In the genomic region with DNA sequence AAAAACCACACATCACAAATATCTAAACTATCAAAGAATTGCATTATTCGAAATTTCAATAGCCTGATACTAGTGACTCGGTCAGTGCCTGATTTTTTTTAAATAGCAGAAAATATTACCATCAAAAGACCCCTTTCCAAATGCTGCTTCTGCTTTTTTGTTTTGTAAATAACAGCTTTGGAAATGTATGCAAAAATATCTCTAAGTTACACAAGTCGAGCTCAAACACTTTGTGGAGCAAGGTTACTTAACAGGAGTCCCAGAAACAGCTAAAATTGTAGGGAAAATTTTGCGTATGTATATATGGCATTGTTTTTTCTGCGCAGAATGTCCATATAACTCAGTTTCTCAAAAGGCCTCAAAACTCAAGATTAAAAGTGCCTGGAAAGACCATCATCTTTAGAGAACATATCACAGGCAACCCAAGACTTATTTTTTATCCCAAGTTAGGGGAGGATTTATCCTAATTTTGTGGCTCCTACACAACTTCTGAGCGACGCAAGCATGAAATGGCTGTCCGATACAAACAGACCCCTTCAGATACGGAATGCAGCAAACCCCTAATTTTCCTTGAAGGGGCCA, we compare ENCODE assay signal across 8 cellular contexts. TPM values are rescaled to one million over a fixed set of nuclear protein-coding genes. Genes with fewer than 3 reads are reported as not detected.
DNase-seq lines count a peak whose midpoint lies in the region; ATAC-seq, FAIRE-seq and TF ChIP-seq lines count a peak whose summit lies in the region.

No MANE protein-coding gene starts in this region.

- TF ChIP-seq CTCF in NB4 (IDR thresholded peaks at IDR 0.05; ENCODE audit: low read depth, low read length) = no peak
- no peak for TF ChIP-seq CTCF in neural progenitor cell (IDR thresholded peaks at IDR 0.05)

- H3K27me3 ChIP-seq in CD4-positive, CD25-positive, alpha-beta regulatory T cell (ENCODE audit: control insufficient read depth, insufficient read depth, low read length) = no peaks in the 10 kb centered on the region
- no peaks in the 10 kb centered on the region for H3K27me3 ChIP-seq in effector memory CD4-positive, alpha-beta T cell (replicated peaks; ENCODE audit: control insufficient read depth, insufficient read depth, low read length, poor library complexity, severe bottlenecking)
- H3K27me3 ChIP-seq in neural progenitor cell = peaks cover 15% of the 10 kb centered on the region

- peak overlapping the region in 2 of 3 donors; percentile 55 to 95 for H3K27ac Mint-ChIP-seq in CD4-positive, CD25-positive, alpha-beta regulatory T cell
- peak overlapping the region; percentile 39 for H3K27ac Mint-ChIP-seq in neural progenitor cell

- peaks cover 21 to 44% (median 33%) of the 10 kb centered on the region in 4 donors for H3K4me1 Mint-ChIP-seq in CD4-positive, CD25-positive, alpha-beta regulatory T cell
- peaks cover 13% of the 10 kb centered on the region for H3K4me1 Mint-ChIP-seq in neural progenitor cell

- H4K20me1 ChIP-seq in neural progenitor cell (ENCODE audit: low read depth) = no peaks in the 10 kb centered on the region

- H3K4me2 ChIP-seq in neural progenitor cell = peak overlapping the region; percentile 86

- H3K36me3 Mint-ChIP-seq in CD4-positive, CD25-positive, alpha-beta regulatory T cell = peaks cover 4% of the 10 kb centered on the region
- H3K36me3 Mint-ChIP-seq in neural progenitor cell = peaks cover 4% of the 10 kb centered on the region

- no peaks in the 10 kb centered on the region for H3K79me2 ChIP-seq in neural progenitor cell (ENCODE audit: low read depth)

- H3K4me3 Mint-ChIP-seq in CD4-positive, CD25-positive, alpha-beta regulatory T cell = peak overlapping the region; percentile 85 to 95 (median 86)
- peak overlapping the region; percentile 93 for H3K4me3 Mint-ChIP-seq in neural progenitor cell

- H3K4me1 ChIP-seq in CD4-positive, CD25-positive, alpha-beta regulatory T cell (ENCODE audit: control insufficient read depth, insufficient read depth, low read length, poor library complexity, severe bottlenecking) = peaks cover 23% of the 10 kb centered on the region
- H3K4me1 ChIP-seq in effector memory CD4-positive, alpha-beta T cell (ENCODE audit: control insufficient read depth, insufficient read depth, low read length, poor library complexity, severe bottlenecking) = peaks cover 6% of the 10 kb centered on the region
- peaks cover 10% of the 10 kb centered on the region for H3K4me1 ChIP-seq in neural progenitor cell

- no peak for FAIRE-seq in HTR-8/SVneo (lab: Jason Lieb, UNC)

- no peaks in the 10 kb centered on the region for H3K9me3 Mint-ChIP-seq in CD4-positive, CD25-positive, alpha-beta regulatory T cell
- peaks cover 3% of the 10 kb centered on the region for H3K9me3 Mint-ChIP-seq in neural progenitor cell

- H3K27me3 Mint-ChIP-seq in CD4-positive, CD25-positive, alpha-beta regulatory T cell = no peaks in the 10 kb centered on the region
- H3K27me3 Mint-ChIP-seq in neural progenitor cell (ENCODE audit: insufficient read depth, low read depth) = no peaks in the 10 kb centered on the region

- DNase-seq in CD4-positive, CD25-positive, alpha-beta regulatory T cell = no peak
- DNase-seq in NB4 (ENCODE audit: low read depth) = peak; percentile 12
- no peak for DNase-seq in effector memory CD4-positive, alpha-beta T cell
- no peak for DNase-seq in neural progenitor cell (ENCODE audit: low spot score)
- DNase-seq in NCI-H510A treated with DMSO at 0.1 percent for 48 hours (lab: John Stamatoyannopoulos, UW) = no peak
- no peak for DNase-seq in HTR-8/SVneo (ENCODE audit: insufficient read length, low spot score)
- no peak for DNase-seq in LoVo (ENCODE audit: low spot score)

- peak overlapping the region; percentile 91 for H2AFZ ChIP-seq in neural progenitor cell (replicated peaks)

- H3K9me3 ChIP-seq in CD4-positive, CD25-positive, alpha-beta regulatory T cell (ENCODE audit: control insufficient read depth in 2 of 2, low read length in 2 of 2) = no peaks in the 10 kb centered on the region
- no peaks in the 10 kb centered on the region for H3K9me3 ChIP-seq in effector memory CD4-positive, alpha-beta T cell (ENCODE audit: control insufficient read depth, low read length)
- H3K9me3 ChIP-seq in neural progenitor cell (ENCODE audit: low read depth) = no peaks in the 10 kb centered on the region

- peak overlapping the region; percentile 87 for H3K27ac ChIP-seq in CD4-positive, CD25-positive, alpha-beta regulatory T cell (ENCODE audit: insufficient read depth, low read length, poor library complexity, severe bottlenecking)
- H3K27ac ChIP-seq in effector memory CD4-positive, alpha-beta T cell (ENCODE audit: insufficient read depth, low read length, poor library complexity, severe bottlenecking) = peak overlapping the region; percentile 93
- H3K27ac ChIP-seq in neural progenitor cell = no peak overlapping the region

- H3F3A ChIP-seq in neural progenitor cell (ENCODE audit: low read depth) = peaks cover 25% of the 10 kb centered on the region

- TF ChIP-seq POLR2A in NB4 (IDR thresholded peaks at IDR 0.05; ENCODE audit: extremely low read depth, insufficient read length) = no peak

- H3K36me3 ChIP-seq in CD4-positive, CD25-positive, alpha-beta regulatory T cell (ENCODE audit: control insufficient read depth, insufficient read depth, low read length) = peaks cover under 1% of the 10 kb centered on the region
- H3K36me3 ChIP-seq in effector memory CD4-positive, alpha-beta T cell (ENCODE audit: control insufficient read depth, insufficient read depth, low read length) = peaks cover 6% of the 10 kb centered on the region
- H3K36me3 ChIP-seq in neural progenitor cell = no peaks in the 10 kb centered on the region

- no peak for ATAC-seq in CD4-positive, CD25-positive, alpha-beta regulatory T cell (ENCODE audit: low read depth in 2 of 2)
- ATAC-seq in HG03571 (IDR thresholded peaks at IDR 0.05; ENCODE audit: unreplicated experiment) = no peak

- peak overlapping the region; percentile 67 for H3K9ac ChIP-seq in neural progenitor cell

- H3K4me3 ChIP-seq in CD4-positive, CD25-positive, alpha-beta regulatory T cell (ENCODE audit: low read depth, low read length) = peak overlapping the region; percentile 84
- H3K4me3 ChIP-seq in NB4 (ENCODE audit: low read depth, low read length) (peak overlapping the region; percentile 79), neural progenitor cell (peak overlapping the region; percentile 79)
- peak overlapping the region; percentile 93 for H3K4me3 ChIP-seq in effector memory CD4-positive, alpha-beta T cell (ENCODE audit: insufficient read depth, low read depth, low read length, poor library complexity, severe bottlenecking)

RNA-seq across cellular contexts. Expression of a gene that starts 1.4 kb away (rescaled TPM):
- 96.4 TPM for total RNA-seq in CD4-positive, CD25-positive, alpha-beta regulatory T cell
- 10 to 100 TPM; 19.3 to 32.0 (median 26.5) TPM for polyA plus RNA-seq in CD4-positive, CD25-positive, alpha-beta regulatory T cell
- 6.0 and 12.6 TPM in 2 replicates for total RNA-seq in neural progenitor cell (ENCODE audit: low replicate concordance)
